1 cellular context compared by ENCODE assay signal in the genomic region with DNA sequence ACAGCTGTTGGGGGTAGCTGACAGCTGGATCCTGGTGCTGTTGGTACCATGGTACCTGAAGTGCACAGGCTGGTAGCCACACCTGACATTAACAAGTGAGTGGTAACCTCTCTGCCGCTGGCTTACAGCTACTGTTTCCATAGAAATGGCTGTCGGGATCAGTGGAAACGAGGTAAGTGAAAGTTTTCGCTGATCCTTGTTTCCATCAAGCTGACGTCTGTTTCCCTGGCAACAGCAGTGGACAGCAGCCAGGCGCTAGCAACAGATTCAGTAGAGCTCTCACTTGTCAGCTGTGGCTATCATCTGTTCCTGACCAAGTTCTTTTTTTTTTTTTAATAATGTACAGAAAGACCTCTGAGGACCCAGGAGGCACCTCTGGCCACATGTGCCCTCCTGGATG.
TF ChIP-seq lines count a peak whose summit lies in the region.

No MANE protein-coding gene starts in this region.

TF ChIP-seq in GM23338, 12 proteins besides CTCF, POLR2A, EP300 and RAD21 (continued from another document):
- TF ChIP-seq ZNF462 (CRISPR knock-in tag; IDR thresholded peaks at IDR 0.05) (no peak), STAT1 (IDR thresholded peaks at IDR 0.05; ENCODE audit: unreplicated experiment) (no peak), REST (IDR thresholded peaks at IDR 0.05; ENCODE audit: unreplicated experiment) (no peak), EZH2phosphoT487 (IDR thresholded peaks at IDR 0.05; ENCODE audit: unreplicated experiment) (no peak)
- TF ChIP-seq, protein P1, sequence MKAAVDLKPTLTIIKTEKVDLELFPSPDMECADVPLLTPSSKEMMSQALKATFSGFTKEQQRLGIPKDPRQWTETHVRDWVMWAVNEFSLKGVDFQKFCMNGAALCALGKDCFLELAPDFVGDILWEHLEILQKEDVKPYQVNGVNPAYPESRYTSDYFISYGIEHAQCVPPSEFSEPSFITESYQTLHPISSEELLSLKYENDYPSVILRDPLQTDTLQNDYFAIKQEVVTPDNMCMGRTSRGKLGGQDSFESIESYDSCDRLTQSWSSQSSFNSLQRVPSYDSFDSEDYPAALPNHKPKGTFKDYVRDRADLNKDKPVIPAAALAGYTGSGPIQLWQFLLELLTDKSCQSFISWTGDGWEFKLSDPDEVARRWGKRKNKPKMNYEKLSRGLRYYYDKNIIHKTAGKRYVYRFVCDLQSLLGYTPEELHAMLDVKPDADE (IDR thresholded peaks at IDR 0.05) = no peak
